In genomic region chr14:105448706-105449111, GRCh38 we compare ENCODE assay signal across 2 cellular contexts.
TF ChIP-seq lines count a peak whose summit lies in the region.

No MANE protein-coding gene starts in this region.

TF ChIP-seq in HCT116, 20 proteins besides CTCF, POLR2A, EP300 and RAD21:
- TF ChIP-seq YY1 (IDR thresholded peaks at IDR 0.05; ENCODE audit: extremely low read depth, insufficient replicate concordance, low read depth, low read length): no peak
- no peak for TF ChIP-seq ZBTB33 (IDR thresholded peaks at IDR 0.05; ENCODE audit: extremely low read depth, insufficient replicate concordance, low read length)
- no peak for TF ChIP-seq MAX (IDR thresholded peaks at IDR 0.05)
- TF ChIP-seq REST (IDR thresholded peaks at IDR 0.05; ENCODE audit: low read depth): no peak
- no peak for TF ChIP-seq TCF7L2 (IDR thresholded peaks at IDR 0.05; ENCODE audit: borderline replicate concordance, extremely low read depth, insufficient read depth, insufficient read length)
- no peak for TF ChIP-seq ZNF274 (IDR thresholded peaks at IDR 0.05; ENCODE audit: low read depth, low read length)
- TF ChIP-seq ZFX (IDR thresholded peaks at IDR 0.05): no peak
- TF ChIP-seq EGR1 (IDR thresholded peaks at IDR 0.05; ENCODE audit: low read depth): no peak
- TF ChIP-seq EZH2phosphoT487 (IDR thresholded peaks at IDR 0.05; ENCODE audit: borderline replicate concordance): no peak
- TF ChIP-seq ATF3 (IDR thresholded peaks at IDR 0.05): no peak

TF ChIP-seq in SK-N-SH treated with all-trans-retinoic acid at 6 μM for 48 hours, 23 proteins besides CTCF, POLR2A, EP300 and RAD21:
- TF ChIP-seq ZFP3 (CRISPR knock-in tag; IDR thresholded peaks at IDR 0.05) (no peak), ARNTL (CRISPR knock-in tag; IDR thresholded peaks at IDR 0.05; ENCODE audit: borderline replicate concordance, low read depth) (no peak), GLIS3 (CRISPR knock-in tag; IDR thresholded peaks at IDR 0.05) (no peak), POU6F1 (CRISPR knock-in tag; IDR thresholded peaks at IDR 0.05; ENCODE audit: borderline replicate concordance, low read depth) (no peak), CSDC2 (CRISPR knock-in tag; IDR thresholded peaks at IDR 0.05) (no peak), ZNF8 (CRISPR knock-in tag; IDR thresholded peaks at IDR 0.05) (no peak), CSRNP3 (CRISPR knock-in tag; IDR thresholded peaks at IDR 0.05) (no peak), ESRRG (CRISPR knock-in tag; IDR thresholded peaks at IDR 0.05) (no peak), TSHZ2 (CRISPR knock-in tag; IDR thresholded peaks at IDR 0.05) (no peak), PATZ1 (CRISPR knock-in tag; IDR thresholded peaks at IDR 0.05; ENCODE audit: borderline replicate concordance) (no peak), RARB (CRISPR knock-in tag; IDR thresholded peaks at IDR 0.05) (no peak), ZFP30 (CRISPR knock-in tag; IDR thresholded peaks at IDR 0.05) (no peak), PPARA (CRISPR knock-in tag; IDR thresholded peaks at IDR 0.05; ENCODE audit: borderline replicate concordance) (no peak), ZC3H10 (CRISPR knock-in tag; IDR thresholded peaks at IDR 0.05) (no peak), ISL1 (CRISPR knock-in tag; IDR thresholded peaks at IDR 0.05) (no peak), CREB5 (CRISPR knock-in tag; IDR thresholded peaks at IDR 0.05; ENCODE audit: low read depth) (no peak)
